In genomic region chr4:15681067-15681371, GRCh38 we compare ENCODE assay signal across 8 cellular contexts. TPM values are rescaled to one million over a fixed set of nuclear protein-coding genes. Genes with fewer than 3 reads are reported as not detected.
A peak's percentile ranks its signal among the peaks of the same experiment; 100 is the strongest.
DNase-seq lines count a peak whose midpoint lies in the region; TF ChIP-seq lines count a peak whose summit lies in the region.

No MANE protein-coding gene starts in this region.

- H3K79me2 ChIP-seq in parathyroid adenoma = no peaks in the 10 kb centered on the region

- DNase-seq in Calu3 = no peak
- no peak for DNase-seq in RWPE1 (ENCODE audit: low spot score)
- no peak for DNase-seq in esophagus squamous epithelium (lab: John Stamatoyannopoulos, UW)
- DNase-seq in ACHN = no peak
- no peak for DNase-seq in DMS153 (lab: John Stamatoyannopoulos, UW)
- DNase-seq in hippocampal formation (lab: John Stamatoyannopoulos, UW) = no peak
- DNase-seq in OCI-M2 (lab: John Stamatoyannopoulos, UW; ENCODE audit: unreplicated experiment) = no peak

- peak overlapping the region; percentile 95 for H3K27ac Mint-ChIP-seq in Calu3 (ENCODE audit: unreplicated experiment)

- H3K36me3 ChIP-seq in esophagus squamous epithelium = peaks cover 0 to under 1% (median 0%) of the 10 kb centered on the region in 3 donors
- no peaks in the 10 kb centered on the region for H3K36me3 ChIP-seq in parathyroid adenoma (ENCODE audit: control insufficient read depth, insufficient read depth, low read length)

- H3K4me1 Mint-ChIP-seq in Calu3 (ENCODE audit: low read depth, unreplicated experiment) = peaks cover 10% of the 10 kb centered on the region

- no peak for TF ChIP-seq CTCF in Calu3 (IDR thresholded peaks at IDR 0.05; ENCODE audit: unreplicated experiment)
- TF ChIP-seq CTCF in RWPE1 (conservative IDR thresholded peaks at IDR 0.05; ENCODE audit: low read depth) = no peak
- no peak for TF ChIP-seq CTCF in esophagus squamous epithelium (IDR thresholded peaks at IDR 0.05)
- no peak for TF ChIP-seq CTCF in parathyroid adenoma (IDR thresholded peaks at IDR 0.05)

- H3K27me3 Mint-ChIP-seq in Calu3 (ENCODE audit: unreplicated experiment) = no peaks in the 10 kb centered on the region

- peak overlapping the region; percentile 84 for H3K4me2 ChIP-seq in parathyroid adenoma (ENCODE audit: low read length)

- peak overlapping the region; percentile 56 for H2AFZ ChIP-seq in parathyroid adenoma

- POLR2A ChIA-PET in RWPE1 (lab: Yijun Ruan, JAX; ENCODE audit: low non-redundant PET) = interaction anchor here (0.9 kb wide), 1 partner anchor 42 kb away, joined by 3 read pairs; no protein-coding TSS in a partner anchor

- intact Hi-C loops in Calu3 (cut with micrococcal nuclease; ENCODE audit: unreplicated experiment) = no loop called here
- intact Hi-C loops in esophagus squamous epithelium (cut with DNase I) = no loop called here

- in situ Hi-C loops in ACHN (cut with HindIII; ENCODE audit: low pct_ligation_motif_present, low pct_unique_long_range_greater_than_20kb, low sequenced_read_pairs) = no loop called here

- no peaks in the 10 kb centered on the region for H3K27me3 ChIP-seq in esophagus squamous epithelium
- H3K27me3 ChIP-seq in parathyroid adenoma (ENCODE audit: control insufficient read depth, insufficient read depth, low read length) = no peaks in the 10 kb centered on the region

- no TSS peak for BruUV-seq in Calu3 (replicated peaks; lab: Mats Ljungman, UMichigan)

- H3K9me3 Mint-ChIP-seq in Calu3 (ENCODE audit: low read depth, unreplicated experiment) = peaks cover 2% of the 10 kb centered on the region

- H3K9ac ChIP-seq in parathyroid adenoma = no peak overlapping the region

- H3K27ac ChIP-seq in RWPE1 = peak overlapping the region; percentile 97
- peak overlapping the region; percentile 91 to 95 (median 92) for H3K27ac ChIP-seq in esophagus squamous epithelium
- no peak overlapping the region for H3K27ac ChIP-seq in parathyroid adenoma

- no peak for TF ChIP-seq POLR2A in esophagus squamous epithelium (IDR thresholded peaks at IDR 0.05)

- H3K4me3 ChIP-seq in esophagus squamous epithelium = peak overlapping the region; percentile 60 to 79 (median 69)
- H3K4me3 ChIP-seq in parathyroid adenoma (ENCODE audit: low read depth, low read length) = peak overlapping the region; percentile 76

- peak overlapping the region; percentile 95 for H3K4me3 Mint-ChIP-seq in Calu3 (ENCODE audit: low read depth, unreplicated experiment)

- H3K4me1 ChIP-seq in esophagus squamous epithelium (peaks cover 3 to 85% (median 19%) of the 10 kb centered on the region in 3 donors), parathyroid adenoma (no peaks in the 10 kb centered on the region)

- H3K9me3 ChIP-seq in esophagus squamous epithelium (no peaks in the 10 kb centered on the region), parathyroid adenoma (ENCODE audit: control insufficient read depth, low read length) (no peaks in the 10 kb centered on the region)

- H3K36me3 Mint-ChIP-seq in Calu3 (ENCODE audit: insufficient read depth, unreplicated experiment) = peaks cover 49% of the 10 kb centered on the region

- CTCF ChIA-PET in Calu3 (lab: Charles Lee) (interaction anchor here (0.6 to 1.5 kb wide), 3 partner anchors 14 to 275 kb away, joined by 4 to 6 read pairs (median 6); no protein-coding TSS in a partner anchor), RWPE1 (lab: Yijun Ruan, JAX) (no interaction called here)

- WGBS in esophagus squamous epithelium, 2 donors = 1% methylated on average over 14 of the region's 14 CpGs

RNA-seq across cellular contexts. Expression of gene FAM200B, which starts 0.6 kb away (rescaled TPM):
- total RNA-seq in Calu3 (2022) (18.6 and 22.6 TPM in 2 replicates), esophagus squamous epithelium (10 to 100 TPM; 17.1 to 39.6 (median 31.4) TPM)

RNA-seq across cellular contexts. Expression of gene BST1, which starts 21.8 kb away (rescaled TPM):
- 4.7 and 6.0 TPM in 2 replicates for total RNA-seq in Calu3 (2022)
- total RNA-seq in esophagus squamous epithelium = 1 to 10 TPM in 3 of 4 donors, under 1 TPM in 1; 0.97 to 7.4 (median 3.6) TPM

RNA-seq across cellular contexts. Expression of gene FBXL5, which starts 25.9 kb away (rescaled TPM):
- total RNA-seq in Calu3 (2022) = 26.4 and 27.0 TPM in 2 replicates
- 100 to 1,000 TPM in 1 of 4 donors, 10 to 100 TPM in 3; 39.2 to 119 (median 72.3) TPM for total RNA-seq in esophagus squamous epithelium
